Comparison of ENCODE assay signal across 9 cellular contexts in genomic region chr19:4122480-4122879, GRCh38. TPM values are rescaled to one million over a fixed set of nuclear protein-coding genes. Genes with fewer than 3 reads are reported as not detected.
DNase-seq lines count a peak whose midpoint lies in the region; ATAC-seq, FAIRE-seq and TF ChIP-seq lines count a peak whose summit lies in the region.
"Had no signal": no experiment of that assay in that cellular context is flagged by ENCODE, and none has a peak within 500 bp of the region (broad histone marks: within the 10 kb centered on the region; RNA-seq: fewer than 3 reads in every experiment).

No MANE protein-coding gene starts in this region.

- TF ChIP-seq CTCF in astrocyte (IDR thresholded peaks at IDR 0.05; ENCODE audit: insufficient read depth, low read depth, low read length) (no peak), right lobe of liver (IDR thresholded peaks at IDR 0.05) (no peak), tibial nerve (IDR thresholded peaks at IDR 0.05) (no peak)

- H3K79me2 ChIP-seq in astrocyte (ENCODE audit: insufficient read depth, low read length): peaks cover 54% of the 10 kb centered on the region

- H3K27ac ChIP-seq in astrocyte (ENCODE audit: low read depth, low read length) (no peak overlapping the region), right lobe of liver (no peak overlapping the region), tibial nerve (peak overlapping the region; percentile 52 to 86 (median 82))

- peaks cover 3% of the 10 kb centered on the region for H3K36me3 ChIP-seq in astrocyte (ENCODE audit: insufficient read depth, low read length)
- peaks cover 0 to 2% (median 0%) of the 10 kb centered on the region in 4 donors for H3K36me3 ChIP-seq in right lobe of liver
- peaks cover 0 to 32% (median 0%) of the 10 kb centered on the region in 3 donors for H3K36me3 ChIP-seq in tibial nerve

- TF ChIP-seq POLR2A in right lobe of liver (IDR thresholded peaks at IDR 0.05) (no peak), tibial nerve (IDR thresholded peaks at IDR 0.05) (no peak)

- H3K27me3 ChIP-seq in astrocyte (ENCODE audit: insufficient read depth, low read length) (no peaks in the 10 kb centered on the region), right lobe of liver (no peaks in the 10 kb centered on the region), tibial nerve (no peaks in the 10 kb centered on the region)

- H3K9me3 Mint-ChIP-seq in activated naive CD4-positive, alpha-beta T cell treated with anti-CD3 and anti-CD28 coated beads, Interleukin-2, amount 10 ng/mL, durations not matched to agents 7 days and 5 days: no peaks in the 10 kb centered on the region
- no peaks in the 10 kb centered on the region for H3K9me3 Mint-ChIP-seq in astrocyte (ENCODE audit: unreplicated experiment)

- peak overlapping the region; percentile 100 for H3K4me2 ChIP-seq in astrocyte (ENCODE audit: low read length)

- CTCF ChIA-PET in activated naive CD4-positive, alpha-beta T cell treated with anti-CD3 and anti-CD28 coated beads, Interleukin-2, amount 10 ng/mL, durations not matched to agents 7 days and 5 days (lab: Charles Lee): no interaction called here

- H3K4me3 ChIP-seq in astrocyte (ENCODE audit: insufficient read depth, low read depth, low read length) (peak overlapping the region; percentile 90), right lobe of liver (peak overlapping the region; percentile 62 to 73 (median 65)), tibial nerve (peak overlapping the region; percentile 54 to 98 (median 90))

- no peak overlapping the region for H2AFZ ChIP-seq in astrocyte (ENCODE audit: low read depth, low read length)

- DNase-seq in activated naive CD4-positive, alpha-beta T cell treated with anti-CD3 and anti-CD28 coated beads, Interleukin-2, amount 10 ng/mL, durations not matched to agents 7 days and 5 days: no peak
- DNase-seq in activated naive CD4-positive, alpha-beta T cell treated with anti-CD3 and anti-CD28 coated beads, Interleukin-2, amount 50 U/mL, for 16 hours: no peak
- DNase-seq in astrocyte (ENCODE audit: low read depth) (no peak), right lobe of liver (no peak), tibial nerve (ENCODE audit: low spot score in 2 of 2) (no peak), cortex of kidney (lab: John Stamatoyannopoulos, UW) (no peak), posterior cingulate gyrus (no peak), germinal center (ENCODE audit: low spot score) (no peak)
- DNase-seq: activated CD8-positive, alpha-beta memory T cell treated with anti-CD3 and anti-CD28 coated beads for 24 hours had no signal

- FAIRE-seq in astrocyte (lab: Jason Lieb, UNC): no peak

- intact Hi-C loops in right lobe of liver (cut with DNase I): no loop called here
- intact Hi-C loops in posterior cingulate gyrus (cut with DNase I): loop anchor here (5.0 to 10.0 kb wide), 3 partner anchors 55 to 115 kb away; partner anchors contain the start of genes ANKRD24, PIAS4, SIRT6 and ZBTB7A

- H3K36me3 Mint-ChIP-seq in activated naive CD4-positive, alpha-beta T cell treated with anti-CD3 and anti-CD28 coated beads, Interleukin-2, amount 10 ng/mL, durations not matched to agents 7 days and 5 days: peaks cover 8% of the 10 kb centered on the region
- peaks cover 2% of the 10 kb centered on the region for H3K36me3 Mint-ChIP-seq in astrocyte (ENCODE audit: low read depth, unreplicated experiment)

- no peak for ATAC-seq in right lobe of liver

- H4K20me1 ChIP-seq in astrocyte (ENCODE audit: insufficient read depth, low read length): peaks cover 52% of the 10 kb centered on the region

- no peak for TF ChIP-seq EP300 in tibial nerve (IDR thresholded peaks at IDR 0.05)

- H3K4me1 Mint-ChIP-seq in activated naive CD4-positive, alpha-beta T cell treated with anti-CD3 and anti-CD28 coated beads, Interleukin-2, amount 10 ng/mL, durations not matched to agents 7 days and 5 days: peaks cover 32% of the 10 kb centered on the region
- peaks cover 10% of the 10 kb centered on the region for H3K4me1 Mint-ChIP-seq in astrocyte (ENCODE audit: low read depth, unreplicated experiment)

- H3K9ac ChIP-seq in astrocyte (ENCODE audit: low read length): peak overlapping the region; percentile 99

- WGBS in right lobe of liver (ENCODE audit: insufficient coverage, low coverage, low lambda C conversion rate, missing lambda C conversion rate): 60% methylated on average over 5 of the region's 5 CpGs
- 58 to 59% methylated on average over 4 to 5 of the region's 5 CpGs for WGBS in tibial nerve, 2 donors

- H3K9me3 ChIP-seq in astrocyte (ENCODE audit: insufficient read depth, low read depth, low read length): no peaks in the 10 kb centered on the region
- no peaks in the 10 kb centered on the region for H3K9me3 ChIP-seq in right lobe of liver
- no peaks in the 10 kb centered on the region for H3K9me3 ChIP-seq in tibial nerve

- H3K4me1 ChIP-seq in astrocyte (ENCODE audit: insufficient read depth, low read length) (peaks cover 16% of the 10 kb centered on the region), right lobe of liver (peaks cover 0 to 13% (median 5%) of the 10 kb centered on the region in 4 donors), tibial nerve (peaks cover 0 to 43% (median 16%) of the 10 kb centered on the region in 4 donors)

- no peaks in the 10 kb centered on the region for H3K27me3 Mint-ChIP-seq in activated naive CD4-positive, alpha-beta T cell treated with anti-CD3 and anti-CD28 coated beads, Interleukin-2, amount 10 ng/mL, durations not matched to agents 7 days and 5 days
- no peaks in the 10 kb centered on the region for H3K27me3 Mint-ChIP-seq in astrocyte (ENCODE audit: low read depth, unreplicated experiment)

- H3K4me3 Mint-ChIP-seq in activated naive CD4-positive, alpha-beta T cell treated with anti-CD3 and anti-CD28 coated beads, Interleukin-2, amount 10 ng/mL, durations not matched to agents 7 days and 5 days: peak overlapping the region; percentile 93
- peak overlapping the region; percentile 96 for H3K4me3 Mint-ChIP-seq in astrocyte (ENCODE audit: unreplicated experiment)

- H3K27ac Mint-ChIP-seq in activated naive CD4-positive, alpha-beta T cell treated with anti-CD3 and anti-CD28 coated beads, Interleukin-2, amount 10 ng/mL, durations not matched to agents 7 days and 5 days: peak overlapping the region; percentile 90
- H3K27ac Mint-ChIP-seq in astrocyte (ENCODE audit: unreplicated experiment): peak overlapping the region; percentile 93

RNA-seq across cellular contexts. Expression of gene MAP2K2, which starts 1.4 kb away (rescaled TPM):
- total RNA-seq in astrocyte (184 and 190 TPM in 2 replicates), right lobe of liver (10 to 100 TPM; 50.2 to 75.7 (median 59.8) TPM), tibial nerve (100 to 1,000 TPM in 1 of 4 donors, 10 to 100 TPM in 3; 36.9 to 128 (median 75.0) TPM)

RNA-seq across cellular contexts. Expression of gene CREB3L3, which starts 31.0 kb away (rescaled TPM):
- not detected in 2 replicates for total RNA-seq in astrocyte
- 100 to 1,000 TPM in 4 of 6 experiments, 10 to 100 TPM in 2; 50.5 to 368 (median 199) TPM for total RNA-seq in right lobe of liver
- not detected for total RNA-seq in tibial nerve

RNA-seq across cellular contexts. Expression of gene ZBTB7A, which starts 55.8 kb away (rescaled TPM):
- total RNA-seq in astrocyte (24.3 and 26.9 TPM in 2 replicates), right lobe of liver (10 to 100 TPM; 19.0 to 38.5 (median 27.7) TPM), tibial nerve (10 to 100 TPM; 64.9 to 97.7 (median 86.7) TPM)

RNA-seq across cellular contexts. Expression of gene SIRT6, which starts 59.9 kb away (rescaled TPM):
- 26.0 and 29.2 TPM in 2 replicates for total RNA-seq in astrocyte
- total RNA-seq in right lobe of liver: 10 to 100 TPM in 3 of 6 experiments, 1 to 10 TPM in 3; 7.9 to 21.6 (median 10.0) TPM
- 10 to 100 TPM; 17.7 to 41.4 (median 38.2) TPM for total RNA-seq in tibial nerve

Comparison
In these comparisons a context has a peak if more than half of its experiments do, and no peak if none do; other contexts are left out.
1. H3K27ac ChIP-seq: peak in tibial nerve (4 of 4); none in astrocyte (single experiment) and right lobe of liver (0 of 3).
2. RNA of gene CREB3L3, which starts 31.0 kb away (total RNA-seq): 50.5 to 368 TPM in right lobe of liver; not detected in astrocyte and not detected in tibial nerve; every median in the first group is over 10 times any median in the second.
3. Peak in every context shown above with its lines, with median percentiles within 50 percentile points of each other: H3K4me3 ChIP-seq.